9 cellular contexts compared by ENCODE assay signal in the genomic region with DNA sequence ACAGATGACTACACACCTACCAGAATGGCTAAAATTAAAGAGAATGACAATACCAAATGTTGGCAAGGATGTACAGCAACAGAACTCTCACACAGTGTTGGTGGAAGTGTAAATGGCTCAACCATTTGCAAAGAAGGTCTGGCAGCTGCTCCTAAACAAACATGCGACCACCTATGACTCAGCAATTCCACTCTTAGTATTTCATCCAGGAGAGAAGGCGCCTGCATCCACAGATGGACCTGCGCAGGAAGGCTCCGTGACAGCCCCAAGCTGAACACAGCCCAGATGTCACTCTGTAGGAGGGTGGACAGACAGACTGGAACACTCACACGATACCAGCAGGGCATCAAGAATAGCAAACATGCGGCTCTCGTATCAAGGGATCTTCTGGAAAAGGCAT. TPM values are rescaled to one million over a fixed set of nuclear protein-coding genes. Genes with fewer than 3 reads are reported as not detected.
DNase-seq lines count a peak whose midpoint lies in the region; ATAC-seq and TF ChIP-seq lines count a peak whose summit lies in the region.
"Had no signal": no experiment of that assay in that cellular context is flagged by ENCODE, and none has a peak within 500 bp of the region (broad histone marks: within the 10 kb centered on the region; RNA-seq: fewer than 3 reads in every experiment).

No MANE protein-coding gene starts in this region.

- peaks cover 43% of the 10 kb centered on the region for H3K36me3 ChIP-seq in lower lobe of right lung

- CTCF ChIA-PET in HEK293T (lab: Yijun Ruan, JAX), result no interaction called here

- DNase-seq in ELR (ENCODE audit: low read depth), result peak; percentile 41
- peak; percentile 54 for DNase-seq in NCI-H2227 (lab: John Stamatoyannopoulos, UW; ENCODE audit: unreplicated experiment)
- peak; percentile 64 to 75 for DNase-seq in cardiac fibroblast (ENCODE audit: low read depth in 2 of 2)
- DNase-seq in AG20443 (ENCODE audit: low spot score), result no peak
- no peak for DNase-seq in HEK293T (ENCODE audit: extremely low spot score)
- DNase-seq in lower lobe of right lung, result no peak
- DNase-seq: stimulated activated CD8-positive, alpha-beta memory T cell treated with anti-CD3 and anti-CD28 coated beads, Interleukin-4, amount 100 ng/mL, for 48 hours had no signal

- ATAC-seq in lower lobe of right lung, result no peak
- no peak for ATAC-seq in GM21390 (IDR thresholded peaks at IDR 0.05; ENCODE audit: unreplicated experiment)

- TF ChIP-seq CTCF in cardiac fibroblast (IDR thresholded peaks at IDR 0.05; ENCODE audit: low read depth, low read length) (no peak), nephron (IDR thresholded peaks at IDR 0.05; ENCODE audit: unreplicated experiment in 3 of 3) (no peak), lower lobe of right lung (IDR thresholded peaks at IDR 0.05) (no peak)

- POLR2A ChIA-PET in HEK293T (lab: Yijun Ruan, JAX), result interaction anchor here (1.0 kb wide), 1 partner anchor 65 kb away, joined by 5 read pairs; a partner anchor contains a TSS

- H3K27ac ChIP-seq in lower lobe of right lung, result no peak overlapping the region

- H3K4me1 Mint-ChIP-seq in nephron, result peaks cover 62% of the 10 kb centered on the region

- intact Hi-C loops in lower lobe of right lung (cut with DNase I), result no loop called here

- H3K27me3 ChIP-seq in lower lobe of right lung (ENCODE audit: low read depth), result no peaks in the 10 kb centered on the region

- H3K36me3 Mint-ChIP-seq in nephron (ENCODE audit: low read depth), result peaks cover 32% of the 10 kb centered on the region

- no peaks in the 10 kb centered on the region for H3K9me3 ChIP-seq in lower lobe of right lung

- H3K4me3 ChIP-seq in cardiac fibroblast (replicated peaks in 1 of 2; ENCODE audit: low read depth in 2 of 2, low read length in 2 of 2) (no peak overlapping the region), lower lobe of right lung (no peak overlapping the region)

- H3K27me3 Mint-ChIP-seq in nephron (ENCODE audit: low read depth), result no peaks in the 10 kb centered on the region

- H3K9me3 Mint-ChIP-seq in nephron, result no peaks in the 10 kb centered on the region

- peaks cover 73% of the 10 kb centered on the region for H3K4me1 ChIP-seq in lower lobe of right lung

- peak overlapping the region in 1 of 3 experiments; percentile 22 for H3K4me3 Mint-ChIP-seq in nephron

- peak overlapping the region; percentile 45 to 59 (median 53) for H3K27ac Mint-ChIP-seq in nephron

TF ChIP-seq in HEK293T, 16 proteins besides CTCF, POLR2A, EP300 and RAD21:
- TF ChIP-seq ARNT (IDR thresholded peaks at IDR 0.05), result no peak
- no peak for TF ChIP-seq HDGF (IDR thresholded peaks at IDR 0.05; ENCODE audit: borderline replicate concordance)
- TF ChIP-seq FOXM1 (IDR thresholded peaks at IDR 0.05; ENCODE audit: borderline replicate concordance), result no peak
- no peak for TF ChIP-seq NFRKB (IDR thresholded peaks at IDR 0.05)
- TF ChIP-seq FOXK2 (IDR thresholded peaks at IDR 0.05), result no peak
- TF ChIP-seq LEF1 (IDR thresholded peaks at IDR 0.05; ENCODE audit: borderline replicate concordance), result no peak
- no peak for TF ChIP-seq L3MBTL2 (conservative IDR thresholded peaks at IDR 0.05)
- TF ChIP-seq CTBP1 (IDR thresholded peaks at IDR 0.05; ENCODE audit: borderline replicate concordance), result no peak
- no peak for TF ChIP-seq ZNF384 (IDR thresholded peaks at IDR 0.05)
- no peak for TF ChIP-seq TARDBP (IDR thresholded peaks at IDR 0.05)
- no peak for TF ChIP-seq SP1 (IDR thresholded peaks at IDR 0.05)
- no peak for TF ChIP-seq ELF4 (IDR thresholded peaks at IDR 0.05)
- no peak for TF ChIP-seq SUZ12 (IDR thresholded peaks at IDR 0.05)
- TF ChIP-seq BHLHE40 (IDR thresholded peaks at IDR 0.05; ENCODE audit: borderline replicate concordance), result no peak
- TF ChIP-seq, protein P1, sequence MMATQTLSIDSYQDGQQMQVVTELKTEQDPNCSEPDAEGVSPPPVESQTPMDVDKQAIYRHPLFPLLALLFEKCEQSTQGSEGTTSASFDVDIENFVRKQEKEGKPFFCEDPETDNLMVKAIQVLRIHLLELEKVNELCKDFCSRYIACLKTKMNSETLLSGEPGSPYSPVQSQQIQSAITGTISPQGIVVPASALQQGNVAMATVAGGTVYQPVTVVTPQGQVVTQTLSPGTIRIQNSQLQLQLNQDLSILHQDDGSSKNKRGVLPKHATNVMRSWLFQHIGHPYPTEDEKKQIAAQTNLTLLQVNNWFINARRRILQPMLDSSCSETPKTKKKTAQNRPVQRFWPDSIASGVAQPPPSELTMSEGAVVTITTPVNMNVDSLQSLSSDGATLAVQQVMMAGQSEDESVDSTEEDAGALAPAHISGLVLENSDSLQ (IDR thresholded peaks at IDR 0.05), result no peak
- no peak for TF ChIP-seq FOXA1 (IDR thresholded peaks at IDR 0.05)

RNA-seq across cellular contexts. Expression of a gene that starts 6.7 kb away (rescaled TPM):
- total RNA-seq in lower lobe of right lung, result 209 TPM

RNA-seq across cellular contexts. Expression of a gene that starts 48.9 kb away (rescaled TPM):
- 88.2 TPM for total RNA-seq in lower lobe of right lung

RNA-seq across cellular contexts. Expression of a gene that starts 53.9 kb away (rescaled TPM):
- total RNA-seq in lower lobe of right lung, result 468 TPM

Comparison
In these comparisons a context has a peak if more than half of its experiments do, and no peak if none do; other contexts are left out.
1. DNase-seq: peak in ELR (single experiment), NCI-H2227 (single experiment) and cardiac fibroblast (2 of 2); none in AG20443 (single experiment), HEK293T (single experiment) and lower lobe of right lung (single experiment).